Comparison of ENCODE assay signal across 13 cellular contexts in the genomic region with DNA sequence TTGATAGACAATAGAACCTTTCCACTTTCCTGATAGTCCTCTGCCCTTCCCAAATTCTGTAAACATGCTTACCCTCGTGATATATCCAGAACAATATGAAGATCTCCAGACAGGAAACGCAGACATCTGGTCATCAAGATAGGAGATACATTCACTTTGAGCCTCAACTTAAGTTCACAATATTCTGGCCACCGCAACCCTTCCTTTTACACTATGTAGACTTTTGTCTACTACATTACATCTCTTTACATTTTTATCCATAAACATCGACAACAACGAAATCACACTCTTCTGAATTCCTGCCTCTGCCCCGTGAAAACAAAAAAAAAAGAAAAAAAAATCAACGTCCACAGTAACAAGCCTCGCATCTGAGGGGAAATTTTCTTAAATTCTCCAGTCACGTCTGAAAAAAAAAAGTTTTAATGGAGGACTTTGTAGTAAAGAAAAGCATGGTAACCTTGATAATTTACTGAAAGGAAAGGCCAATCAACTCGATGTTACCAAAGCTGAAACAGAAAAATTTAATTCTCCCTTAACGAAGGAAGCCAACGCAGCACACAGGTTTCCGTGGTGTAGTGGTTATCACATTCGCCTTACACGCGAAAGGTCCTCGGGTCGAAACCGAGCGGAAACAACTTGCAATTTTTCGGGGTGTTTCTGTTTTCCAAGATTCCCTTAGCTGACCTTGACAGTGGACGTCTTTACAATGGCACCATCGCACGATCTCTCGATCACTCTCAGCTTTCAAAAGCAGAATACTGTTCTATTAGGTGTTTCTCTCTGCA. TPM values are rescaled to one million over a fixed set of nuclear protein-coding genes. Genes with fewer than 3 reads are reported as not detected.
DNase-seq lines count a peak whose midpoint lies in the region; ATAC-seq, FAIRE-seq and TF ChIP-seq lines count a peak whose summit lies in the region.
"Had no signal": no experiment of that assay in that cellular context is flagged by ENCODE, and none has a peak within 500 bp of the region (broad histone marks: within the 10 kb centered on the region; RNA-seq: fewer than 3 reads in every experiment).

No MANE protein-coding gene starts in this region.

- no peak overlapping the region for H3K4me2 ChIP-seq in GM12878 (ENCODE audit: control insufficient read depth, insufficient read depth)

- peaks cover 6% of the 10 kb centered on the region for H3K9me3 ChIP-seq in GM12878 (replicated peaks; ENCODE audit: control insufficient read depth, insufficient read depth, low read length)
- H3K9me3 ChIP-seq: vagina had no signal

- ATAC-seq in GM12878 = peak; percentile 29
- ATAC-seq in Right ventricle myocardium superior (ENCODE audit: poor library complexity) = no peak
- ATAC-seq in GM21528 (IDR thresholded peaks at IDR 0.05; ENCODE audit: low FRiP score, unreplicated experiment) = no peak
- ATAC-seq in esophagus mucosa = no peak

- no peaks in the 10 kb centered on the region; a peak in 2 of 4 replicates for H3K27me3 ChIP-seq in GM12878 (replicated peaks in 1 of 2; ENCODE audit: control insufficient read depth in 2 of 2, insufficient read depth in 2 of 2, low read length in 1 of 2)
- H3K27me3 ChIP-seq in kidney epithelial cell (ENCODE audit: control insufficient read depth, insufficient read depth, low read length) = peaks cover 35% of the 10 kb centered on the region

- no peak overlapping the region for H3K9ac ChIP-seq in GM12878 (ENCODE audit: control insufficient read depth, insufficient read depth, low read length)

- H3K36me3 ChIP-seq in GM12878 (ENCODE audit: control insufficient read depth in 2 of 2, insufficient read depth in 2 of 2, low read length in 1 of 2) (no peaks in the 10 kb centered on the region), kidney epithelial cell (ENCODE audit: control insufficient read depth, insufficient read depth, low read length) (no peaks in the 10 kb centered on the region)
- H3K36me3 ChIP-seq: esophagus muscularis mucosa, vagina had no signal

- no peak for TF ChIP-seq POLR2A in GM12878 (IDR thresholded peaks at IDR 0.05; ENCODE audit: low read depth, low read length)

- WGBS in GM12878 (ENCODE audit: insufficient coverage, insufficient replicate concordance, low lambda C conversion rate, missing lambda C conversion rate) = 45% methylated on average over 25 of the region's 25 CpGs

- peak; percentile 69 for DNase-seq in Caki2 (ENCODE audit: low read depth)
- DNase-seq in HT1080 (ENCODE audit: low read depth) = peak; percentile 79
- peak; percentile 40 for DNase-seq in GM12878 (ENCODE audit: low read depth, low spot score)
- no peak for DNase-seq in kidney epithelial cell (ENCODE audit: low read depth)
- DNase-seq in NCI-H526 treated with DMSO at 0.1 percent for 48 hours (lab: John Stamatoyannopoulos, UW) = no peak
- DNase-seq in Right ventricle myocardium superior = no peak
- DNase-seq: DMS53, NCI-H1694 treated with DMSO at 0.1 percent for 48 hours, SW 1271 had no signal

- no peak for TF ChIP-seq RAD21 in GM12878 (IDR thresholded peaks at IDR 0.05; ENCODE audit: insufficient read depth, low read depth, low read length)

- TF ChIP-seq EP300 in GM12878 (IDR thresholded peaks at IDR 0.05; ENCODE audit: borderline replicate concordance in 1 of 2, control insufficient read depth in 1 of 2, low read depth in 2 of 2, low read length in 2 of 2) = no peak

- no TSS peak for BruUV-seq in GM12878 (replicated peaks; lab: Mats Ljungman, UMichigan)

- no peak overlapping the region for H2AFZ ChIP-seq in GM12878 (ENCODE audit: control insufficient read depth, low read depth, low read length)

- FAIRE-seq in GM12878 (lab: Jason Lieb, UNC) = no peak

- RAD21 ChIA-PET in GM12878 (lab: Charles Lee; ENCODE audit: unreplicated experiment) = no interaction called here

- intact Hi-C loops in GM12878 (cut with micrococcal nuclease; ENCODE audit: unreplicated experiment) = no loop called here
- intact Hi-C loops in Right ventricle myocardium superior (cut with DNase I) = no loop called here

- no peaks in the 10 kb centered on the region for H3K79me2 ChIP-seq in GM12878 (ENCODE audit: control insufficient read depth, insufficient read depth, low read length)

- in situ Hi-C loops in Caki2 (cut with HindIII; ENCODE audit: low pct_unique_long_range_greater_than_20kb, low sequenced_read_pairs) (no loop called here), GM12878 (cut with MboI) (no loop called here)

- no peak overlapping the region for H3K4me3 ChIP-seq in GM12878
- peak overlapping the region; percentile 6 for H3K4me3 ChIP-seq in kidney epithelial cell (ENCODE audit: low read depth, low read length)
- H3K4me3 ChIP-seq: esophagus muscularis mucosa, vagina had no signal

- H4K20me1 ChIP-seq in GM12878 (ENCODE audit: control insufficient read depth, insufficient read depth) = no peaks in the 10 kb centered on the region

- TF ChIP-seq CTCF in GM12878 (IDR thresholded peaks at IDR 0.05 in 2 of 3, conservative IDR thresholded peaks at IDR 0.05 in 1 of 3; ENCODE audit: control insufficient read depth in 2 of 3, extremely low read depth in 1 of 3, insufficient read depth in 1 of 3, low read depth in 3 of 3, low read length in 3 of 3) (no peak), kidney epithelial cell (IDR thresholded peaks at IDR 0.05; ENCODE audit: insufficient read depth, low read length, poor library complexity, severe bottlenecking) (no peak)

- H3K27ac ChIP-seq in GM12878 (ENCODE audit: control insufficient read depth, insufficient read depth) = no peak overlapping the region
- H3K27ac ChIP-seq: esophagus muscularis mucosa, vagina had no signal

- POLR2A ChIA-PET in GM12878 (lab: Charles Lee) = interaction anchor here (0.6 kb wide), 1 partner anchor 204 kb away, joined by 4 read pairs; no protein-coding TSS in a partner anchor

- SMC1A ChIA-PET in GM12878 (lab: Charles Lee; ENCODE audit: uncharacterized antibody, unreplicated experiment) = interaction anchor here (0.7 kb wide), 1 partner anchor 1555 kb away, joined by 5 read pairs; no protein-coding TSS in a partner anchor

- CTCF ChIA-PET in GM12878 (lab: Yijun Ruan, JAX) = no interaction called here

- no peaks in the 10 kb centered on the region; the same call in 1 of the 2 replicates for H3K4me1 ChIP-seq in GM12878 (ENCODE audit: control insufficient read depth, insufficient read depth, low read length)

TF ChIP-seq in GM12878, 131 proteins besides CTCF, POLR2A, EP300 and RAD21 (continues in another document):
- TF ChIP-seq ZNF24 (IDR thresholded peaks at IDR 0.05) (peak; percentile 89), MYC (IDR thresholded peaks at IDR 0.05; ENCODE audit: insufficient read depth, insufficient read length, insufficient replicate concordance, low read length, severe bottlenecking) (no peak), CHD1 (IDR thresholded peaks at IDR 0.05; ENCODE audit: low read depth, low read length) (no peak), NRF1 (conservative IDR thresholded peaks at IDR 0.05; ENCODE audit: low read depth, low read length) (no peak)

RNA-seq across cellular contexts. Expression of a gene that starts 21.8 kb away (rescaled TPM):
- total RNA-seq in Caki2 (2014; rRNA removed; shearing (Covaris generic); ENCODE audit: low replicate concordance) = not detected in 2 replicates
- total RNA-seq in HT1080 (2014; rRNA removed; shearing (Covaris generic)) = not detected in 2 replicates
- not detected in 2 replicates for polyA plus RNA-seq in HT1080 (2015; cell fraction: cytosol; rRNA removed)
- polyA plus RNA-seq in HT1080 (2015; cell fraction: nucleus; rRNA removed) = not detected in 2 replicates
- not detected in 2 replicates for total RNA-seq in GM12878 (2013; cell fraction: nucleolus; rRNA removed)
- total RNA-seq in GM12878 (2014; rRNA removed) = not detected in 2 replicates
- total RNA-seq in GM12878 (2014; rRNA removed; fragmentation: Illumina TruSeq; extraction: Trizol) = not detected in 2 replicates
- not detected in 2 replicates for total RNA-seq in GM12878 (2021)
- polyA plus RNA-seq in GM12878 (2011; ENCODE audit: low read depth) = not detected
- not detected in 2 replicates for polyA plus RNA-seq in GM12878 (2011; rRNA removed)
- not detected in 2 replicates for polyA plus RNA-seq in GM12878 (2011; cell fraction: cytosol; rRNA removed)
- 0.04 TPM in 1 of 2 replicates, not detected in the other for polyA plus RNA-seq in GM12878 (2011; cell fraction: nucleus; rRNA removed)
- polyA plus RNA-seq in GM12878 (2012) = 0.04 TPM in 1 of 2 replicates, not detected in the other
- polyA plus RNA-seq in GM12878 (2014; fragmentation: Illumina TruSeq; extraction: Trizol) = 0.04 TPM in 1 of 2 replicates, not detected in the other
- not detected for polyA plus RNA-seq in GM12878 (2014; fragmentation: Nextera tagmentation; extraction: Ambion mirVana)
- not detected in 2 replicates for polyA plus RNA-seq in GM12878 (2014; rRNA removed)
- polyA plus RNA-seq in GM12878 (2016; fragmentation: Nextera tagmentation; extraction: Ambion mirVana) = not detected
- 0.05 TPM in 1 of 2 replicates, not detected in the other for polyA minus RNA-seq in GM12878 (2011; rRNA and poly(A)+ RNA removed)
- polyA minus RNA-seq in GM12878 (2011; cell fraction: cytosol; rRNA and poly(A)+ RNA removed) = not detected in 2 replicates
- 0.12 TPM in 1 of 2 replicates, not detected in the other for polyA minus RNA-seq in GM12878 (2011; cell fraction: nucleus; rRNA and poly(A)+ RNA removed)
- not detected in 2 replicates for total RNA-seq in kidney epithelial cell
- not detected for total RNA-seq in Right ventricle myocardium superior
- not detected for total RNA-seq in esophagus mucosa
- total RNA-seq: esophagus muscularis mucosa, vagina had no signal

RNA-seq across cellular contexts. Expression of a gene that starts 42.8 kb away (rescaled TPM):
- total RNA-seq in Caki2 (2014; rRNA removed; shearing (Covaris generic); ENCODE audit: low replicate concordance) = 10.7 and 14.3 TPM in 2 replicates
- not detected in 2 replicates for total RNA-seq in HT1080 (2014; rRNA removed; shearing (Covaris generic))
- polyA plus RNA-seq in HT1080 (2015; cell fraction: cytosol; rRNA removed) = 0.03 TPM in 1 of 2 replicates, not detected in the other
- polyA plus RNA-seq in HT1080 (2015; cell fraction: nucleus; rRNA removed) = not detected in 2 replicates
- total RNA-seq in GM12878 (2013; cell fraction: nucleolus; rRNA removed) = 0.20 and 0.27 TPM in 2 replicates
- total RNA-seq in GM12878 (2014; rRNA removed) (3.4 TPM in 2 replicates), GM12878 (2014; rRNA removed; fragmentation: Illumina TruSeq; extraction: Trizol) (2.1 TPM in 2 replicates), GM12878 (2021) (5.9 and 7.1 TPM in 2 replicates), kidney epithelial cell (1.6 and 2.2 TPM in 2 replicates), Right ventricle myocardium superior (not detected), esophagus mucosa (7.7 TPM)
- 4.1 TPM for polyA plus RNA-seq in GM12878 (2011; ENCODE audit: low read depth)
- polyA plus RNA-seq in GM12878 (2011; rRNA removed) (2.3 and 2.4 TPM in 2 replicates), GM12878 (2014; fragmentation: Illumina TruSeq; extraction: Trizol) (6.8 and 7.7 TPM in 2 replicates), GM12878 (2014; fragmentation: Nextera tagmentation; extraction: Ambion mirVana) (1 to 10 TPM; 5.9 to 8.2 TPM), GM12878 (2014; rRNA removed) (9.6 and 12.8 TPM in 2 replicates), GM12878 (2016; fragmentation: Nextera tagmentation; extraction: Ambion mirVana) (1 to 10 TPM; 6.1 to 8.3 TPM)
- 2.9 and 4.1 TPM in 2 replicates for polyA plus RNA-seq in GM12878 (2011; cell fraction: cytosol; rRNA removed)
- 2.6 and 3.5 TPM in 2 replicates for polyA plus RNA-seq in GM12878 (2011; cell fraction: nucleus; rRNA removed)
- 6.6 and 6.7 TPM in 2 replicates for polyA plus RNA-seq in GM12878 (2012)
- polyA minus RNA-seq in GM12878 (2011; rRNA and poly(A)+ RNA removed) = 2.7 and 3.2 TPM in 2 replicates
- polyA minus RNA-seq in GM12878 (2011; cell fraction: cytosol; rRNA and poly(A)+ RNA removed) = 0.53 TPM in 1 of 2 replicates, not detected in the other
- polyA minus RNA-seq in GM12878 (2011; cell fraction: nucleus; rRNA and poly(A)+ RNA removed) = 1.6 and 1.7 TPM in 2 replicates
- total RNA-seq: esophagus muscularis mucosa had no signal

Comparison
In these comparisons a context has a peak if more than half of its experiments do, and no peak if none do; other contexts are left out.
1. DNase-seq: peak in Caki2 (single experiment), HT1080 (single experiment) and GM12878 (single experiment); none in kidney epithelial cell (single experiment), NCI-H526 treated with DMSO at 0.1 percent for 48 hours (single experiment) and Right ventricle myocardium superior (single experiment).